In genomic region chr13:60583196-60583908, GRCh38 we compare ENCODE assay signal across 1 cellular context.
TF ChIP-seq lines count a peak whose summit lies in the region.

No MANE protein-coding gene starts in this region.

TF ChIP-seq in K562, 482 proteins besides CTCF, POLR2A, EP300 and RAD21 (continued from another document):
- no peak for TF ChIP-seq THAP12 (CRISPR knock-in tag; IDR thresholded peaks at IDR 0.05)
- no peak for TF ChIP-seq ZNF695 (CRISPR knock-in tag; IDR thresholded peaks at IDR 0.05)
